In genomic region chr3:10472877-10473440, GRCh38 we compare ENCODE assay signal across 13 cellular contexts. TPM values are rescaled to one million over a fixed set of nuclear protein-coding genes. Genes with fewer than 3 reads are reported as not detected.
DNase-seq lines count a peak whose midpoint lies in the region; ATAC-seq and TF ChIP-seq lines count a peak whose summit lies in the region.
"Had no signal": no experiment of that assay in that cellular context is flagged by ENCODE, and none has a peak within 500 bp of the region (broad histone marks: within the 10 kb centered on the region; RNA-seq: fewer than 3 reads in every experiment).

No MANE protein-coding gene starts in this region.

- peak overlapping the region in 10 of 11 experiments; percentile 72 to 94 (median 82); a peak in 18 of 22 replicates for H3K4me2 ChIP-seq in BLaER1 treated with 17β-estradiol and CSF1 and Interleukin-3, amounts not matched to agents 10 nM and 100 nM
- H3K4me2 ChIP-seq in osteoblast (ENCODE audit: insufficient read depth, low read length), result no peak overlapping the region

- peaks cover 45 to 100% (median 96%) of the 10 kb centered on the region in 10 experiments for H3K4me1 ChIP-seq in BLaER1 treated with 17β-estradiol and CSF1 and Interleukin-3, amounts not matched to agents 10 nM and 100 nM
- H3K4me1 ChIP-seq in osteoblast (ENCODE audit: insufficient read depth, low read length), result no peaks in the 10 kb centered on the region

- no peaks in the 10 kb centered on the region for H3K27me3 ChIP-seq in BLaER1 treated with 17β-estradiol and CSF1 and Interleukin-3, amounts not matched to agents 10 nM and 100 nM
- H3K27me3 ChIP-seq in osteoblast (ENCODE audit: insufficient read depth, low read length), result peaks cover 54% of the 10 kb centered on the region

- no peak for ATAC-seq in HG02588 (IDR thresholded peaks at IDR 0.05; ENCODE audit: unreplicated experiment)

- H3K9me3 ChIP-seq in BLaER1 treated with 17β-estradiol and CSF1 and Interleukin-3, amounts not matched to agents 10 nM and 100 nM (replicated peaks in 1 of 11), result peaks cover 3 to 13% (median 5%) of the 10 kb centered on the region in 11 experiments
- H3K9me3 ChIP-seq in osteoblast (ENCODE audit: low read depth, low read length), result no peaks in the 10 kb centered on the region

- peaks cover 6% of the 10 kb centered on the region for H3K27me3 Mint-ChIP-seq in brain
- peaks cover 28% of the 10 kb centered on the region for H3K27me3 Mint-ChIP-seq in type B pancreatic cell

- H3K9me3 Mint-ChIP-seq in brain, result peaks cover 0 to 9% (median 0%) of the 10 kb centered on the region in 5 experiments
- H3K9me3 Mint-ChIP-seq in type B pancreatic cell, result no peaks in the 10 kb centered on the region
- H3K9me3 Mint-ChIP-seq: CD4-positive, CD25-positive, alpha-beta regulatory T cell had no signal

- peak overlapping the region in 2 of 11 experiments; percentile 72 to 74; a peak in 2 of 22 replicates for H3K27ac ChIP-seq in BLaER1 treated with 17β-estradiol and CSF1 and Interleukin-3, amounts not matched to agents 10 nM and 100 nM
- no peak overlapping the region for H3K27ac ChIP-seq in osteoblast (ENCODE audit: low read depth, low read length)
- H3K27ac ChIP-seq: GM23248 had no signal

- H3K4me3 ChIP-seq in BLaER1 treated with 17β-estradiol and CSF1 and Interleukin-3, amounts not matched to agents 10 nM and 100 nM, result no peak overlapping the region
- no peak overlapping the region for H3K4me3 ChIP-seq in osteoblast (ENCODE audit: insufficient read depth, low read length)
- H3K4me3 ChIP-seq: GM23248 had no signal

- no peaks in the 10 kb centered on the region for H3K79me2 ChIP-seq in osteoblast (ENCODE audit: insufficient read depth, low read length)

- H3K4me1 Mint-ChIP-seq in brain (peaks cover 60% of the 10 kb centered on the region), type B pancreatic cell (ENCODE audit: unreplicated experiment) (peaks cover 10% of the 10 kb centered on the region)

- TF ChIP-seq CTCF in brain (conservative IDR thresholded peaks at IDR 0.05) (no peak), osteoblast (IDR thresholded peaks at IDR 0.05; ENCODE audit: extremely low read depth, low read depth, low read length) (no peak), type B pancreatic cell (conservative IDR thresholded peaks at IDR 0.05) (no peak)

- peaks cover 0 to 2% (median 0%) of the 10 kb centered on the region in 11 experiments; a peak in 1 of 22 replicates for H3K36me3 ChIP-seq in BLaER1 treated with 17β-estradiol and CSF1 and Interleukin-3, amounts not matched to agents 10 nM and 100 nM
- H3K36me3 ChIP-seq in osteoblast (ENCODE audit: insufficient read depth, low read length), result no peaks in the 10 kb centered on the region

- no peak overlapping the region for H2AFZ ChIP-seq in osteoblast (ENCODE audit: low read length)
- H2AFZ ChIP-seq: GM23248 had no signal

- 0 out of 22 replicates have a peak, but pooled peaks cover 0 to 10% (median 0%) of the 10 kb centered on the region in 11 experiments for H4K20me1 ChIP-seq in BLaER1 treated with 17β-estradiol and CSF1 and Interleukin-3, amounts not matched to agents 10 nM and 100 nM
- no peaks in the 10 kb centered on the region for H4K20me1 ChIP-seq in osteoblast (ENCODE audit: insufficient read depth, low read length)

- H3K27ac Mint-ChIP-seq in brain, result peak overlapping the region in 4 of 5 experiments; percentile 61 to 86 (median 80)
- peak overlapping the region; percentile 55 for H3K27ac Mint-ChIP-seq in type B pancreatic cell
- H3K27ac Mint-ChIP-seq: CD4-positive, CD25-positive, alpha-beta regulatory T cell had no signal

- H3K36me3 Mint-ChIP-seq in brain, result no peaks in the 10 kb centered on the region
- no peaks in the 10 kb centered on the region for H3K36me3 Mint-ChIP-seq in type B pancreatic cell
- H3K36me3 Mint-ChIP-seq: CD4-positive, CD25-positive, alpha-beta regulatory T cell; IgD-negative memory B cell had no signal

- peak; percentile 75 for DNase-seq in osteoblast (ENCODE audit: insufficient read length, low spot score, missing footprints)
- no peak for DNase-seq in type B pancreatic cell (ENCODE audit: extremely low spot score, unreplicated experiment)
- no peak for DNase-seq in GDM1 (lab: John Stamatoyannopoulos, UW)
- no peak for DNase-seq in NCI-H1436 treated with DMSO at 0.1 percent for 48 hours (lab: John Stamatoyannopoulos, UW)
- DNase-seq: CD4-positive, CD25-positive, alpha-beta regulatory T cell; DMS53; GM23248 had no signal

- no peak overlapping the region for H3K4me3 Mint-ChIP-seq in brain
- no peak overlapping the region for H3K4me3 Mint-ChIP-seq in type B pancreatic cell
- H3K4me3 Mint-ChIP-seq: CD4-positive, CD25-positive, alpha-beta regulatory T cell; IgD-negative memory B cell had no signal

- H3K9ac ChIP-seq in BLaER1 treated with 17β-estradiol and CSF1 and Interleukin-3, amounts not matched to agents 10 nM and 100 nM, result peak overlapping the region in 1 of 11 experiments; percentile 57; a peak in 1 of 22 replicates
- H3K9ac ChIP-seq: GM23248 had no signal

RNA-seq across cellular contexts. Expression of gene ATP2B2, which starts 32.4 kb away (rescaled TPM):
- polyA plus RNA-seq in brain (ENCODE audit: insufficient read depth, low read depth, low replicate concordance), result 13.9 TPM
- not detected in 2 replicates for total RNA-seq in osteoblast
- 0.31 and 0.76 TPM in 2 replicates for total RNA-seq in type B pancreatic cell (ENCODE audit: low replicate concordance)
- total RNA-seq: CD4-positive, CD25-positive, alpha-beta regulatory T cell; GM23248; HT-29 had no signal
- polyA plus RNA-seq: BJ, GM23248, IgD-negative memory B cell had no signal
